ENCODE assay signal across 1 cellular context in genomic region chr16:56869513-56870270, GRCh38.
TF ChIP-seq lines count a peak whose summit lies in the region.

No MANE protein-coding gene starts in this region.

TF ChIP-seq in HepG2, 621 proteins besides CTCF, POLR2A, EP300 and RAD21 (continued from another document and continues in another):
- TF ChIP-seq ZMYM2 (CRISPR knock-in tag; IDR thresholded peaks at IDR 0.05) (peak; percentile 78; the same call in 1 of the 2 replicates), MLXIP (CRISPR knock-in tag; IDR thresholded peaks at IDR 0.05; ENCODE audit: borderline replicate concordance) (no peak), HOXA3 (CRISPR knock-in tag; IDR thresholded peaks at IDR 0.05) (peak; percentile 35; the same call in 1 of the 2 replicates), TCF7 (IDR thresholded peaks at IDR 0.05; ENCODE audit: low read depth) (no peak), ZNF547 (CRISPR knock-in tag; IDR thresholded peaks at IDR 0.05) (no peak), ZEB1 (IDR thresholded peaks at IDR 0.05; ENCODE audit: insufficient replicate concordance, low read depth) (no peak), ZNF260 (CRISPR knock-in tag; IDR thresholded peaks at IDR 0.05; ENCODE audit: borderline replicate concordance, low read depth) (no peak), CBX2 (IDR thresholded peaks at IDR 0.05; ENCODE audit: low read depth, low read length) (no peak), CBX2 (CRISPR knock-in tag; IDR thresholded peaks at IDR 0.05; ENCODE audit: low read depth) (no peak), ZNF446 (CRISPR knock-in tag; IDR thresholded peaks at IDR 0.05) (no peak), ZNF225 (CRISPR knock-in tag; IDR thresholded peaks at IDR 0.05) (no peak), ATRX (CRISPR knock-in tag; IDR thresholded peaks at IDR 0.05; ENCODE audit: borderline replicate concordance) (no peak), PRMT3 (CRISPR knock-in tag; IDR thresholded peaks at IDR 0.05; ENCODE audit: borderline replicate concordance, low read depth) (no peak), ZNF513 (CRISPR knock-in tag; conservative IDR thresholded peaks at IDR 0.05) (no peak), SYNCRIP (IDR thresholded peaks at IDR 0.05; ENCODE audit: insufficient read depth, low read depth, low read length) (no peak), ZNF713 (CRISPR knock-in tag; IDR thresholded peaks at IDR 0.05) (no peak), TBX3 (IDR thresholded peaks at IDR 0.05; ENCODE audit: borderline replicate concordance) (no peak), ERF (CRISPR knock-in tag; IDR thresholded peaks at IDR 0.05) (0 out of 2 replicates have a peak, but pooled peaks have one; percentile 47), SETDB1 (CRISPR knock-in tag; IDR thresholded peaks at IDR 0.05; ENCODE audit: borderline replicate concordance) (no peak), ZC3H4 (CRISPR knock-in tag; IDR thresholded peaks at IDR 0.05; ENCODE audit: borderline replicate concordance) (no peak), ZNF333 (CRISPR knock-in tag; IDR thresholded peaks at IDR 0.05; ENCODE audit: borderline replicate concordance) (no peak), ZNF740 (CRISPR knock-in tag; IDR thresholded peaks at IDR 0.05) (no peak), BATF2 (CRISPR knock-in tag; IDR thresholded peaks at IDR 0.05) (no peak), ZKSCAN8 (CRISPR knock-in tag; IDR thresholded peaks at IDR 0.05; ENCODE audit: borderline replicate concordance) (peak; percentile 36; the same call in 1 of the 2 replicates), ZNF432 (CRISPR knock-in tag; IDR thresholded peaks at IDR 0.05; ENCODE audit: borderline replicate concordance) (no peak), REPIN1 (CRISPR knock-in tag; IDR thresholded peaks at IDR 0.05; ENCODE audit: borderline replicate concordance, low read depth) (no peak), PLRG1 (conservative IDR thresholded peaks at IDR 0.05) (no peak), KDM5A (IDR thresholded peaks at IDR 0.05; ENCODE audit: borderline replicate concordance, low read length) (no peak), DNMT3B (CRISPR knock-in tag; conservative IDR thresholded peaks at IDR 0.05) (no peak), ZBTB14 (CRISPR knock-in tag; IDR thresholded peaks at IDR 0.05) (no peak), HOXD1 (CRISPR knock-in tag; IDR thresholded peaks at IDR 0.05) (0 out of 2 replicates have a peak, but pooled peaks have one; percentile 50), ZXDC (CRISPR knock-in tag; IDR thresholded peaks at IDR 0.05) (no peak), TFDP2 (CRISPR knock-in tag; IDR thresholded peaks at IDR 0.05) (no peak), TARDBP (CRISPR knock-in tag; IDR thresholded peaks at IDR 0.05) (no peak), ATF1 (CRISPR knock-in tag; IDR thresholded peaks at IDR 0.05) (no peak), ARNTL (CRISPR knock-in tag; IDR thresholded peaks at IDR 0.05) (no peak), SNRNP70 (IDR thresholded peaks at IDR 0.05; ENCODE audit: low read depth, low read length) (no peak), HNRNPLL (IDR thresholded peaks at IDR 0.05; ENCODE audit: low read depth, low read length, poor library complexity, severe bottlenecking) (no peak), HMGXB3 (CRISPR knock-in tag; IDR thresholded peaks at IDR 0.05; ENCODE audit: borderline replicate concordance) (no peak), HINFP (CRISPR knock-in tag; IDR thresholded peaks at IDR 0.05; ENCODE audit: low read depth) (no peak), AGO1 (IDR thresholded peaks at IDR 0.05; ENCODE audit: low read depth, low read length, poor library complexity, severe bottlenecking) (no peak), STAG1 (CRISPR knock-in tag; IDR thresholded peaks at IDR 0.05) (peak; percentile 96), SIX1 (CRISPR knock-in tag; IDR thresholded peaks at IDR 0.05; ENCODE audit: borderline replicate concordance) (no peak), ZNF720 (CRISPR knock-in tag; IDR thresholded peaks at IDR 0.05) (no peak), ZNF709 (CRISPR knock-in tag; IDR thresholded peaks at IDR 0.05) (no peak), MIER3 (CRISPR knock-in tag; IDR thresholded peaks at IDR 0.05; ENCODE audit: borderline replicate concordance) (no peak), MXI1 (IDR thresholded peaks at IDR 0.05; ENCODE audit: borderline replicate concordance, low read depth, low read length) (no peak), POGZ (CRISPR knock-in tag; IDR thresholded peaks at IDR 0.05) (no peak), ARID2 (CRISPR knock-in tag; IDR thresholded peaks at IDR 0.05; ENCODE audit: borderline replicate concordance) (no peak), HIC2 (CRISPR knock-in tag; IDR thresholded peaks at IDR 0.05; ENCODE audit: low read depth) (no peak), ZNF484 (CRISPR knock-in tag; IDR thresholded peaks at IDR 0.05; ENCODE audit: borderline replicate concordance, low read depth) (no peak)
